In the genomic region with DNA sequence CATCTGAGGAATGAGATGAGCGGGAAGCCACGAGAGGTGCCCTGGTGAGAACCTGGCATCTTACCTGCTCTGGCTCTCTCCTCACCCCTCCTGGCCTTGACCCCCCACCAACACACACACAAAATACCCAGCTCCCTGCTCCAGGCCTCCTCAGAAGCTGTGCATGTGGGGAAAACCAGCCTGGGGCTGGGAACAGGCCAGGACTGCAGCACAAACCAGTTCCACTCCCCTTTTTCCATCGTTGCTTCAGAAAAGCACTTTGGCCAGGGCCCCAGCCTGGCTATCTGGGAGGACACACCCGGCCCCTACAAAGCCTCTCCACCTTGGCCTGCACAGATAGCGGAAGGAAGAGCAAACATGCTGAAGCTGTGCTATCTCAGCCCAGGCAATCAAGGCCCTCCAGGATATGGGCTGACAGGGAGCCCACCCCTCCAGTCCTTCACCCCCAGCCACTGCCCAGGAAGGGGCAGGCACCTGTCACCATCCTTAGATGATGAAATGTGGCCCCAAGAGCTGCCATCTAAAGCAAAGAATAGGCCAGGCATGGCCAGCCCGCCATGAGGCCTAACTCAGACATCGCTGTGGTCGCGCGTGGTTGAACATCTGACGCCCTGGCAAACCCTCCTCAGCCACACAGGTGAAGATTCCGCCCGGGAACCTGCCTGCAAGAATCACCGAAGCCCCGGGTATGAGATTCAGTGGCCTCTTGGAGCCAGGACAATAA, we compare ENCODE assay signal across 8 cellular contexts. TPM values are rescaled to one million over a fixed set of nuclear protein-coding genes. Genes with fewer than 3 reads are reported as not detected.
DNase-seq lines count a peak whose midpoint lies in the region; ATAC-seq and TF ChIP-seq lines count a peak whose summit lies in the region.

No MANE protein-coding gene starts in this region.

- H3K36me3 Mint-ChIP-seq in T-helper 17 cell (ENCODE audit: low read depth) = no peaks in the 10 kb centered on the region
- no peaks in the 10 kb centered on the region for H3K36me3 Mint-ChIP-seq in progenitor cell of endocrine pancreas (ENCODE audit: insufficient read depth)

- WGBS in esophagus muscularis mucosa = 50% methylated on average over 4 of the region's 15 CpGs

- intact Hi-C loops in esophagus muscularis mucosa (cut with DNase I) (loop anchor here (10.0 kb wide), 1 partner anchor 282 kb away; a partner anchor contains a TSS), colonic mucosa (cut with DNase I) (no loop called here)

- H3K27me3 Mint-ChIP-seq in T-helper 17 cell (no peaks in the 10 kb centered on the region), progenitor cell of endocrine pancreas (no peaks in the 10 kb centered on the region)

- H3K27me3 ChIP-seq in DND-41 (ENCODE audit: insufficient read depth, low read length, poor library complexity) = no peaks in the 10 kb centered on the region
- no peaks in the 10 kb centered on the region for H3K27me3 ChIP-seq in esophagus muscularis mucosa
- H3K27me3 ChIP-seq in colonic mucosa = no peaks in the 10 kb centered on the region

- H3K4me3 ChIP-seq in DND-41 (ENCODE audit: low read depth in 1 of 2, low read length in 2 of 2) (no peak overlapping the region), esophagus muscularis mucosa (no peak overlapping the region), colonic mucosa (no peak overlapping the region)

- H3K9ac ChIP-seq in DND-41 (ENCODE audit: low read depth, low read length) (no peak overlapping the region), colonic mucosa (ENCODE audit: low read depth in 2 of 2, low read length in 2 of 2) (no peak overlapping the region)

- H3K4me1 Mint-ChIP-seq in T-helper 17 cell (peaks cover 34% of the 10 kb centered on the region), progenitor cell of endocrine pancreas (ENCODE audit: low read depth) (peaks cover 28% of the 10 kb centered on the region)

- H3K4me2 ChIP-seq in DND-41 (ENCODE audit: insufficient read depth, low read length) = no peak overlapping the region

- H3K9me3 Mint-ChIP-seq in progenitor cell of endocrine pancreas (ENCODE audit: low read depth) = no peaks in the 10 kb centered on the region

- H3K27ac ChIP-seq in DND-41 (ENCODE audit: low read length) (0 out of 2 replicates have a peak overlapping the region, but pooled peaks have one; percentile 15), esophagus muscularis mucosa (replicated peaks in 1 of 4) (peak overlapping the region; percentile 26 to 58 (median 41)), colonic mucosa (no peak overlapping the region)

- TF ChIP-seq CTCF in DND-41 (IDR thresholded peaks at IDR 0.05; ENCODE audit: borderline replicate concordance, extremely low read depth, low read length, poor library complexity, severe bottlenecking) (no peak), esophagus muscularis mucosa (IDR thresholded peaks at IDR 0.05) (no peak), progenitor cell of endocrine pancreas (IDR thresholded peaks at IDR 0.05; ENCODE audit: unreplicated experiment) (no peak), colonic mucosa (IDR thresholded peaks at IDR 0.05) (no peak)

- H3K9me3 ChIP-seq in DND-41 (ENCODE audit: insufficient read depth, low read length, severe bottlenecking) (no peaks in the 10 kb centered on the region), T-helper 17 cell (ENCODE audit: control insufficient read depth, low read length, poor library complexity, severe bottlenecking) (no peaks in the 10 kb centered on the region), esophagus muscularis mucosa (no peaks in the 10 kb centered on the region), colonic mucosa (no peaks in the 10 kb centered on the region)

- H3K4me1 ChIP-seq in DND-41 (ENCODE audit: insufficient read depth, low read length) (peaks cover 45% of the 10 kb centered on the region), esophagus muscularis mucosa (peaks cover 52 to 67% (median 64%) of the 10 kb centered on the region in 4 donors), colonic mucosa (no peaks in the 10 kb centered on the region)

- no peak for TF ChIP-seq EP300 in esophagus muscularis mucosa (IDR thresholded peaks at IDR 0.05)

- peaks cover 83% of the 10 kb centered on the region for H4K20me1 ChIP-seq in DND-41 (ENCODE audit: insufficient read depth, low read length)

- DNase-seq in DND-41 = no peak
- DNase-seq in T-helper 17 cell = no peak
- DNase-seq in esophagus muscularis mucosa (ENCODE audit: extremely low spot score) = no peak
- no peak for DNase-seq in progenitor cell of endocrine pancreas (ENCODE audit: low spot score, unreplicated experiment)
- no peak for DNase-seq in colonic mucosa
- no peak for DNase-seq in SHP77 (lab: John Stamatoyannopoulos, UW)
- DNase-seq in activated T-cell treated with anti-CD3 and anti-CD28 coated beads, Interleukin-2, amount 50 U/mL, for 1 hour = no peak
- DNase-seq in NCI-H774 (lab: John Stamatoyannopoulos, UW) = no peak

- ATAC-seq in DND-41 (ENCODE audit: insufficient read depth, low read depth) (no peak), T-helper 17 cell (no peak)

- no peak overlapping the region for H2AFZ ChIP-seq in DND-41 (ENCODE audit: low read depth, low read length)

- H3K36me3 ChIP-seq in DND-41 (ENCODE audit: insufficient read depth, low read length) = peaks cover 62% of the 10 kb centered on the region
- H3K36me3 ChIP-seq in esophagus muscularis mucosa = peaks cover under 1 to 15% (median 8%) of the 10 kb centered on the region in 4 donors
- H3K36me3 ChIP-seq in colonic mucosa = no peaks in the 10 kb centered on the region

- TF ChIP-seq POLR2A in esophagus muscularis mucosa (IDR thresholded peaks at IDR 0.05; ENCODE audit: low read depth) = no peak

- H3K27ac Mint-ChIP-seq in T-helper 17 cell (peak overlapping the region; percentile 78), progenitor cell of endocrine pancreas (peak overlapping the region; percentile 52)

- H3K4me3 Mint-ChIP-seq in T-helper 17 cell (no peak overlapping the region), progenitor cell of endocrine pancreas (ENCODE audit: low read depth) (no peak overlapping the region)

- peaks cover 94% of the 10 kb centered on the region for H3K79me2 ChIP-seq in DND-41 (ENCODE audit: insufficient read depth, low read length)

RNA-seq across cellular contexts. Expression of a gene that starts 35.4 kb away (rescaled TPM):
- total RNA-seq in T-helper 17 cell (10 to 100 TPM; 37.6 to 38.3 TPM), esophagus muscularis mucosa (10 to 100 TPM; 14.1 to 40.1 (median 26.2) TPM), progenitor cell of endocrine pancreas (46.6 and 49.6 TPM in 2 replicates), colonic mucosa (10 to 100 TPM; 30.8 to 48.1 TPM)
